In genomic region chr1:116365857-116366256, GRCh38 we compare ENCODE assay signal across 1 cellular context.
TF ChIP-seq lines count a peak whose summit lies in the region.

No MANE protein-coding gene starts in this region.

TF ChIP-seq in K562, 482 proteins besides CTCF, POLR2A, EP300 and RAD21 (continued from another document):
- TF ChIP-seq THAP12 (CRISPR knock-in tag; IDR thresholded peaks at IDR 0.05), result no peak
- TF ChIP-seq USF2 (CRISPR knock-in tag; IDR thresholded peaks at IDR 0.05), result no peak
- no peak for TF ChIP-seq ZNF589 (CRISPR knock-in tag; IDR thresholded peaks at IDR 0.05; ENCODE audit: low read depth)
- TF ChIP-seq UBTF (IDR thresholded peaks at IDR 0.05; ENCODE audit: borderline replicate concordance in 1 of 2, low read depth in 2 of 2, low read length in 2 of 2), result no peak
- TF ChIP-seq ZNF518B (CRISPR knock-in tag; IDR thresholded peaks at IDR 0.05), result no peak
- no peak for TF ChIP-seq PKNOX1 (IDR thresholded peaks at IDR 0.05)
- no peak for TF ChIP-seq E2F3 (CRISPR knock-in tag; IDR thresholded peaks at IDR 0.05)
- TF ChIP-seq OTX1 (CRISPR knock-in tag; IDR thresholded peaks at IDR 0.05), result no peak
- TF ChIP-seq ZNF592 (IDR thresholded peaks at IDR 0.05), result no peak
- TF ChIP-seq BRF1 (IDR thresholded peaks at IDR 0.05; ENCODE audit: borderline replicate concordance, extremely low read depth, insufficient read length), result no peak
- no peak for TF ChIP-seq HSF4 (CRISPR knock-in tag; IDR thresholded peaks at IDR 0.05; ENCODE audit: borderline replicate concordance)
- TF ChIP-seq MED1 (CRISPR knock-in tag; IDR thresholded peaks at IDR 0.05; ENCODE audit: borderline replicate concordance), result no peak
- TF ChIP-seq ZFX (CRISPR knock-in tag; IDR thresholded peaks at IDR 0.05), result no peak
- no peak for TF ChIP-seq CHD2 (IDR thresholded peaks at IDR 0.05; ENCODE audit: low read depth, low read length)
- no peak for TF ChIP-seq POLR2B (IDR thresholded peaks at IDR 0.05; ENCODE audit: low read depth, partially characterized antibody)
- no peak for TF ChIP-seq TEAD1 (CRISPR knock-in tag; IDR thresholded peaks at IDR 0.05)
TF ChIP-seq in K562: peak in this region for 0.
